21 cellular contexts compared by ENCODE assay signal in genomic region chr17:7465481-7466275, GRCh38. TPM values are rescaled to one million over a fixed set of nuclear protein-coding genes. Genes with fewer than 3 reads are reported as not detected.
DNase-seq lines count a peak whose midpoint lies in the region; ATAC-seq and TF ChIP-seq lines count a peak whose summit lies in the region.
"Had no signal": no experiment of that assay in that cellular context is flagged by ENCODE, and none has a peak within 500 bp of the region (broad histone marks: within the 10 kb centered on the region; RNA-seq: fewer than 3 reads in every experiment).

No MANE protein-coding gene starts in this region.

- peaks cover 8% of the 10 kb centered on the region for H3F3A ChIP-seq in neural progenitor cell (ENCODE audit: low read depth)

- no peak overlapping the region for H3K4me3 ChIP-seq in dorsolateral prefrontal cortex
- no peak overlapping the region for H3K4me3 ChIP-seq in neural progenitor cell
- H3K4me3 ChIP-seq in suprapubic skin = no peak overlapping the region
- H3K4me3 ChIP-seq: cardiac muscle cell had no signal

- no peak for TF ChIP-seq EP300 in suprapubic skin (IDR thresholded peaks at IDR 0.05)

- DNase-seq in RWPE1 (ENCODE audit: low spot score) (no peak), dorsolateral prefrontal cortex (no peak), neural progenitor cell (ENCODE audit: low spot score) (no peak), suprapubic skin (ENCODE audit: low spot score in 2 of 2) (no peak)
- no peak for DNase-seq in activated CD4-positive, alpha-beta T cell treated with anti-CD3 and anti-CD28 coated beads for 1 hour
- DNase-seq: activated naive CD8-positive, alpha-beta T cell treated with anti-CD3 and anti-CD28 coated beads, Interleukin-2, amount 50 U/mL, for 24 hours; AML-193; glutamatergic neuron; HFFc6; NCI-H1092; NCI-H748 treated with DMSO at 0.1 percent for 48 hours; SK-N-SH; stimulated activated naive CD4-positive, alpha-beta T cell treated with Interleukin-2 at 50 U/mL for 16 hours; T-helper 9 cell had no signal

- TF ChIP-seq CTCF in RWPE1 (conservative IDR thresholded peaks at IDR 0.05; ENCODE audit: low read depth) = no peak
- TF ChIP-seq CTCF in dorsolateral prefrontal cortex (IDR thresholded peaks at IDR 0.05 in 54 of 56, conservative IDR thresholded peaks at IDR 0.05 in 2 of 56; ENCODE audit: low read depth in 1 of 56, partially characterized antibody in 56 of 56) = no peak
- TF ChIP-seq CTCF in neural progenitor cell (IDR thresholded peaks at IDR 0.05) = no peak
- no peak for TF ChIP-seq CTCF in suprapubic skin (IDR thresholded peaks at IDR 0.05)

- H3K79me2 ChIP-seq in neural progenitor cell (ENCODE audit: low read depth) = no peaks in the 10 kb centered on the region

- 95% methylated on average over 18 of the region's 35 CpGs for WGBS in suprapubic skin

- H3K27ac ChIP-seq in RWPE1 (peak overlapping the region; percentile 53), dorsolateral prefrontal cortex (peak overlapping the region in 30 of 59 donors; percentile 13 to 79 (median 52)), neural progenitor cell (no peak overlapping the region), suprapubic skin (peak overlapping the region; percentile 25)

- CTCF ChIA-PET in RWPE1 (lab: Yijun Ruan, JAX) = no interaction called here

- no peak overlapping the region for H3K9ac ChIP-seq in neural progenitor cell
- H3K9ac ChIP-seq: SK-N-SH had no signal

- no peaks in the 10 kb centered on the region for H3K9me3 ChIP-seq in neural progenitor cell (ENCODE audit: low read depth)
- H3K9me3 ChIP-seq in suprapubic skin = no peaks in the 10 kb centered on the region
- H3K9me3 ChIP-seq: SK-N-SH had no signal

- POLR2A ChIA-PET in RWPE1 (lab: Yijun Ruan, JAX; ENCODE audit: low non-redundant PET) = interaction anchor here (0.7 kb wide), 1 partner anchor 22 kb away, joined by 3 read pairs; no protein-coding TSS in a partner anchor

- H3K27ac Mint-ChIP-seq in neural progenitor cell = peak overlapping the region; percentile 50
- H3K27ac Mint-ChIP-seq: memory B cell had no signal

- no peak overlapping the region for H3K4me2 ChIP-seq in neural progenitor cell
- H3K4me2 ChIP-seq: SK-N-SH had no signal

- no peak overlapping the region for H2AFZ ChIP-seq in neural progenitor cell (replicated peaks)

- no peaks in the 10 kb centered on the region for H3K9me3 Mint-ChIP-seq in neural progenitor cell
- H3K9me3 Mint-ChIP-seq: activated naive CD8-positive, alpha-beta T cell treated with anti-CD3 and anti-CD28 coated beads, Interleukin-2, amount 50 U/mL, for 24 hours; activated T-helper 17 cell treated with anti-CD3 and anti-CD28 coated beads, Interleukin-2, amount 50 U/mL, for 72 hours; HFFc6; memory B cell; nephron had no signal

- H3K36me3 ChIP-seq in neural progenitor cell (no peaks in the 10 kb centered on the region), suprapubic skin (peaks cover 30% of the 10 kb centered on the region)

- H3K27me3 ChIP-seq in dorsolateral prefrontal cortex (no peaks in the 10 kb centered on the region), neural progenitor cell (no peaks in the 10 kb centered on the region), suprapubic skin (no peaks in the 10 kb centered on the region)
- H3K27me3 ChIP-seq: cardiac muscle cell had no signal

- H4K20me1 ChIP-seq in neural progenitor cell (ENCODE audit: low read depth) = peaks cover 24% of the 10 kb centered on the region

- peaks cover 12% of the 10 kb centered on the region for H3K36me3 Mint-ChIP-seq in neural progenitor cell

- TF ChIP-seq POLR2A in suprapubic skin (IDR thresholded peaks at IDR 0.05) = no peak

- intact Hi-C loops in dorsolateral prefrontal cortex (cut with DNase I) = no loop called here

- no peak overlapping the region for H3K4me3 Mint-ChIP-seq in neural progenitor cell
- H3K4me3 Mint-ChIP-seq: activated naive CD8-positive, alpha-beta T cell treated with anti-CD3 and anti-CD28 coated beads, Interleukin-2, amount 50 U/mL, for 24 hours; activated T-helper 17 cell treated with anti-CD3 and anti-CD28 coated beads, Interleukin-2, amount 50 U/mL, for 72 hours; HFFc6; memory B cell; nephron had no signal

- H3K4me1 Mint-ChIP-seq in neural progenitor cell = peaks cover 30% of the 10 kb centered on the region
- H3K4me1 Mint-ChIP-seq: activated T-helper 17 cell treated with anti-CD3 and anti-CD28 coated beads, Interleukin-2, amount 50 U/mL, for 72 hours had no signal

- peaks cover 13% of the 10 kb centered on the region for H3K27me3 Mint-ChIP-seq in neural progenitor cell (ENCODE audit: insufficient read depth, low read depth)
- H3K27me3 Mint-ChIP-seq: activated naive CD8-positive, alpha-beta T cell treated with anti-CD3 and anti-CD28 coated beads, Interleukin-2, amount 50 U/mL, for 24 hours; activated T-helper 17 cell treated with anti-CD3 and anti-CD28 coated beads, Interleukin-2, amount 50 U/mL, for 72 hours; memory B cell had no signal

- H3K4me1 ChIP-seq in neural progenitor cell = peaks cover 10% of the 10 kb centered on the region
- H3K4me1 ChIP-seq in suprapubic skin = peaks cover 28% of the 10 kb centered on the region

- no peak for ATAC-seq in GM19351 (IDR thresholded peaks at IDR 0.05; ENCODE audit: unreplicated experiment)
- ATAC-seq in HG02642 (IDR thresholded peaks at IDR 0.05; ENCODE audit: poor library complexity, unreplicated experiment) = no peak
- ATAC-seq: activated CD4-positive, CD25-positive, alpha-beta regulatory T cell treated with anti-CD3 and anti-CD28 coated beads, Interleukin-2, amount 50 U/mL, for 24 hours; activated naive CD8-positive, alpha-beta T cell treated with anti-CD3 and anti-CD28 coated beads, Interleukin-2, amount 50 U/mL, for 24 hours; activated T-helper 17 cell treated with anti-CD3 and anti-CD28 coated beads, Interleukin-2, amount 50 U/mL, for 72 hours had no signal

RNA-seq across cellular contexts. Expression of gene ZBTB4, which starts 13.8 kb away (rescaled TPM):
- total RNA-seq in dorsolateral prefrontal cortex (100 to 1,000 TPM in 108 of 120 experiments, 10 to 100 TPM in 12; 90.1 to 145 (median 113) TPM), neural progenitor cell (ENCODE audit: low replicate concordance) (5.4 and 15.5 TPM in 2 replicates), suprapubic skin (10 to 100 TPM; 36.1 to 65.7 (median 45.3) TPM)

RNA-seq across cellular contexts. Expression of gene SLC35G6, which starts 15.6 kb away (rescaled TPM):
- under 1 TPM in 1 of 120 experiments, not detected in 119; 0.34 TPM for total RNA-seq in dorsolateral prefrontal cortex
- not detected in 2 replicates for total RNA-seq in neural progenitor cell (ENCODE audit: low replicate concordance)
- not detected for total RNA-seq in suprapubic skin
- total RNA-seq: activated T-helper 17 cell treated with anti-CD3 and anti-CD28 coated beads, Interleukin-2, amount 50 U/mL, for 72 hours; cardiac muscle cell; HFFc6 had no signal

RNA-seq across cellular contexts. Expression of gene POLR2A, which starts 18.5 kb away (rescaled TPM):
- total RNA-seq in dorsolateral prefrontal cortex (100 to 1,000 TPM in 115 of 120 experiments, 10 to 100 TPM in 5; 83.5 to 163 (median 124) TPM), neural progenitor cell (ENCODE audit: low replicate concordance) (32.7 and 51.4 TPM in 2 replicates), suprapubic skin (100 to 1,000 TPM; 104 to 194 (median 140) TPM)

RNA-seq across cellular contexts. Expression of gene CHRNB1, which starts 20.8 kb away (rescaled TPM):
- total RNA-seq in dorsolateral prefrontal cortex (10 to 100 TPM in 95 of 120 experiments, 1 to 10 TPM in 25; 6.3 to 21.6 (median 12.1) TPM), neural progenitor cell (ENCODE audit: low replicate concordance) (7.4 and 7.5 TPM in 2 replicates), suprapubic skin (10 to 100 TPM in 2 of 4 donors, 1 to 10 TPM in 2; 7.3 to 11.3 (median 9.7) TPM)

RNA-seq across cellular contexts. Expression of gene FGF11, which starts 26.4 kb away (rescaled TPM):
- total RNA-seq in dorsolateral prefrontal cortex = 10 to 100 TPM in 25 of 120 experiments, 1 to 10 TPM in 95; 2.5 to 23.6 (median 7.0) TPM
- 7.6 and 14.9 TPM in 2 replicates for total RNA-seq in neural progenitor cell (ENCODE audit: low replicate concordance)
- 10 to 100 TPM; 10.3 to 28.5 (median 12.5) TPM for total RNA-seq in suprapubic skin
